20 cellular contexts compared by ENCODE assay signal in genomic region chr15:78368115-78368514, GRCh38. TPM values are rescaled to one million over a fixed set of nuclear protein-coding genes. Genes with fewer than 3 reads are reported as not detected.
DNase-seq lines count a peak whose midpoint lies in the region; ATAC-seq and TF ChIP-seq lines count a peak whose summit lies in the region.
"Had no signal": no experiment of that assay in that cellular context is flagged by ENCODE, and none has a peak within 500 bp of the region (broad histone marks: within the 10 kb centered on the region; RNA-seq: fewer than 3 reads in every experiment).

No MANE protein-coding gene starts in this region.

- H3K9me3 Mint-ChIP-seq in GM23338 (no peaks in the 10 kb centered on the region), chondrocyte (ENCODE audit: low read depth) (no peaks in the 10 kb centered on the region), nephron (no peaks in the 10 kb centered on the region), type B pancreatic cell (no peaks in the 10 kb centered on the region)
- H3K9me3 Mint-ChIP-seq: CD4-positive, CD25-positive, alpha-beta regulatory T cell; CD8-positive, alpha-beta memory T cell; HFFc6 had no signal

- no peaks in the 10 kb centered on the region for H3K36me3 ChIP-seq in GM23338 (ENCODE audit: insufficient read depth)
- H3K36me3 ChIP-seq: BE2C had no signal

- DNase-seq in GM23338 (ENCODE audit: low spot score): no peak
- peak; percentile 39 for DNase-seq in chondrocyte (ENCODE audit: low spot score)
- peak; percentile 23 for DNase-seq in sciatic nerve (ENCODE audit: low spot score)
- DNase-seq in NCI-H146 (lab: John Stamatoyannopoulos, UW): no peak
- no peak for DNase-seq in 8988T
- DNase-seq in NCI-H82 treated with DMSO at 0.1 percent for 48 hours (lab: John Stamatoyannopoulos, UW; ENCODE audit: unreplicated experiment): no peak
- no peak for DNase-seq in type B pancreatic cell (ENCODE audit: extremely low spot score, unreplicated experiment)
- DNase-seq: ACHN; BE2C; C1 segment of cervical spinal cord; CD4-positive, CD25-positive, alpha-beta regulatory T cell; CD8-positive, alpha-beta memory T cell; COR-L47; DMS 273 treated with DMSO at 0.1 percent for 48 hours; DMS53; GM23248; HCEC 1CT; HFFc6 had no signal

- peaks cover 10% of the 10 kb centered on the region; the same call in 2 of the 3 replicates for H3K4me1 Mint-ChIP-seq in GM23338
- peaks cover 21% of the 10 kb centered on the region for H3K4me1 Mint-ChIP-seq in chondrocyte (ENCODE audit: low read depth)
- H3K4me1 Mint-ChIP-seq in nephron: peaks cover 37% of the 10 kb centered on the region
- H3K4me1 Mint-ChIP-seq in type B pancreatic cell (ENCODE audit: unreplicated experiment): peaks cover 40% of the 10 kb centered on the region
- H3K4me1 Mint-ChIP-seq: CD4-positive, CD25-positive, alpha-beta regulatory T cell; CD8-positive, alpha-beta memory T cell had no signal

- no peak overlapping the region for H3K4me3 Mint-ChIP-seq in GM23338
- H3K4me3 Mint-ChIP-seq in chondrocyte (ENCODE audit: unreplicated experiment): no peak overlapping the region
- no peak overlapping the region for H3K4me3 Mint-ChIP-seq in nephron
- no peak overlapping the region for H3K4me3 Mint-ChIP-seq in type B pancreatic cell
- H3K4me3 Mint-ChIP-seq: CD4-positive, CD25-positive, alpha-beta regulatory T cell; CD8-positive, alpha-beta memory T cell; HFFc6 had no signal

- peak overlapping the region; percentile 77; the same call in 1 of the 2 replicates for H2AFZ ChIP-seq in GM23338
- H2AFZ ChIP-seq: GM23248 had no signal

- H3K27me3 Mint-ChIP-seq in GM23338 (ENCODE audit: insufficient read depth, low read depth, poor library complexity) (peaks cover 10% of the 10 kb centered on the region), chondrocyte (ENCODE audit: low read depth) (peaks cover 5% of the 10 kb centered on the region), nephron (ENCODE audit: low read depth) (peaks cover 6% of the 10 kb centered on the region), type B pancreatic cell (peaks cover 3% of the 10 kb centered on the region)

- ATAC-seq in GM23338 (no peak), sciatic nerve (no peak)

- H3K36me3 Mint-ChIP-seq in GM23338 (ENCODE audit: low read depth): no peaks in the 10 kb centered on the region
- no peaks in the 10 kb centered on the region for H3K36me3 Mint-ChIP-seq in chondrocyte (ENCODE audit: low read depth)
- no peaks in the 10 kb centered on the region for H3K36me3 Mint-ChIP-seq in nephron (ENCODE audit: low read depth)
- H3K36me3 Mint-ChIP-seq in type B pancreatic cell: no peaks in the 10 kb centered on the region
- H3K36me3 Mint-ChIP-seq: CD4-positive, CD25-positive, alpha-beta regulatory T cell; CD8-positive, alpha-beta memory T cell had no signal

- H3K27ac ChIP-seq in GM23338 (ENCODE audit: low read depth): no peak overlapping the region
- H3K27ac ChIP-seq: GM23248 had no signal

- H3K4me3 ChIP-seq in GM23338: no peak overlapping the region
- H3K4me3 ChIP-seq: GM23248 had no signal

- H3K79me2 ChIP-seq in GM23338 (replicated peaks; ENCODE audit: insufficient read depth): no peaks in the 10 kb centered on the region

- no peaks in the 10 kb centered on the region for H3K4me1 ChIP-seq in GM23338 (ENCODE audit: insufficient read depth)
- H3K4me1 ChIP-seq: BE2C had no signal

- H4K20me1 ChIP-seq in GM23338 (replicated peaks; ENCODE audit: insufficient read depth): no peaks in the 10 kb centered on the region

- no peak for TF ChIP-seq CTCF in GM23338 (conservative IDR thresholded peaks at IDR 0.05; ENCODE audit: low read depth in 2 of 2)
- TF ChIP-seq CTCF in chondrocyte (IDR thresholded peaks at IDR 0.05): no peak
- TF ChIP-seq CTCF in nephron (IDR thresholded peaks at IDR 0.05; ENCODE audit: unreplicated experiment in 3 of 3): no peak
- no peak for TF ChIP-seq CTCF in type B pancreatic cell (conservative IDR thresholded peaks at IDR 0.05)

- no peak overlapping the region for H3K4me2 ChIP-seq in GM23338

- H3K27ac Mint-ChIP-seq in GM23338: no peak overlapping the region
- H3K27ac Mint-ChIP-seq in chondrocyte (ENCODE audit: unreplicated experiment): no peak overlapping the region
- peak overlapping the region in 2 of 3 experiments; percentile 8 to 26 for H3K27ac Mint-ChIP-seq in nephron
- H3K27ac Mint-ChIP-seq in type B pancreatic cell: no peak overlapping the region
- H3K27ac Mint-ChIP-seq: CD4-positive, CD25-positive, alpha-beta regulatory T cell; CD8-positive, alpha-beta memory T cell; HFFc6 had no signal

- no peaks in the 10 kb centered on the region for H3F3A ChIP-seq in GM23338 (replicated peaks; ENCODE audit: low read depth)

- intact Hi-C loops in sciatic nerve (cut with DNase I): no loop called here

- no peaks in the 10 kb centered on the region for H3K27me3 ChIP-seq in GM23338 (ENCODE audit: insufficient read depth)
- H3K27me3 ChIP-seq: BE2C had no signal

- no peaks in the 10 kb centered on the region for H3K9me2 ChIP-seq in GM23338 (ENCODE audit: insufficient read depth)

TF ChIP-seq in GM23338, 12 proteins besides CTCF, POLR2A, EP300 and RAD21:
- TF ChIP-seq ZNF114 (CRISPR knock-in tag; IDR thresholded peaks at IDR 0.05): no peak
TF ChIP-seq in GM23338: peak in this region for 0.

RNA-seq across cellular contexts. Expression of gene CRABP1, which starts 28.0 kb away (rescaled TPM):
- total RNA-seq in GM23338 (2014; rRNA removed; shearing (Covaris generic)): 127 and 156 TPM in 2 replicates
- polyA plus RNA-seq in GM23338 (2016; fragmentation: Nextera tagmentation; extraction: Ambion mirVana): 522 and 536 TPM in 2 replicates
- total RNA-seq in chondrocyte: not detected in 3 replicates
- total RNA-seq in sciatic nerve: 28.8 TPM
- total RNA-seq in type B pancreatic cell (ENCODE audit: low replicate concordance): 20.5 and 685 TPM in 2 replicates
- total RNA-seq: A172; CD4-positive, CD25-positive, alpha-beta regulatory T cell; CD8-positive, alpha-beta memory T cell; GM23248; HFFc6 had no signal
- polyA plus RNA-seq: CD4-positive, CD25-positive, alpha-beta regulatory T cell; CD8-positive, alpha-beta memory T cell; GM23248 had no signal

Comparison
In these comparisons a context has a peak if more than half of its experiments do, and no peak if none do; other contexts are left out.
1. DNase-seq: peak in chondrocyte (single experiment) and sciatic nerve (single experiment); none in GM23338 (single experiment), NCI-H146 (single experiment), 8988T (single experiment), NCI-H82 treated with DMSO at 0.1 percent for 48 hours (single experiment) and type B pancreatic cell (single experiment).
2. H3K27ac Mint-ChIP-seq: peak in nephron (2 of 3); none in GM23338 (single experiment), chondrocyte (single experiment) and type B pancreatic cell (single experiment).
3. RNA of gene CRABP1, which starts 28.0 kb away (total RNA-seq): 20.5 to 685 TPM in type B pancreatic cell, 127 to 156 TPM in GM23338 and 28.8 TPM in sciatic nerve (single experiment); not detected in chondrocyte; every median in the first group is over 10 times any median in the second.